10 cellular contexts compared by ENCODE assay signal in the genomic region with DNA sequence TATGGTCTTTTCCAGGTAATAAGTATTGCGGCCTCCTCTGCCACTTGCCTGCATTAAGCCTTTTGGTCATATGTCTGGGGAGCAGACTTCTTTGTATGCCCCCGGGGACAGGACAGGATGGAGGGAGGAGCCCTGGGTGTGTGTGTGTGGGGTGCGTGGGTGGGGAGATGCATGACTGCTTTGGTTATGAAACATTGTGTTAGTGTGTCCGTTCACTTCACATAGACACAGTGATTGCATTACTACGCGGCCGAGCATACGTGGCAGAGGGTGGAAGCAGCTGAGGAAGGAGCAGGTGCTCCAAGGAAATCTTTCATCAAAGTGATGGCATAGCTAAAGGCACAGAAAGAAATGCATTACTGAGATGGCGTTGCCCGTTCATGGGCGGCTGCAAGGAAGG.
"Had no signal": no experiment of that assay in that cellular context is flagged by ENCODE, and none has a peak within 500 bp of the region (broad histone marks: within the 10 kb centered on the region; RNA-seq: fewer than 3 reads in every experiment).

No MANE protein-coding gene starts in this region.

- DNase-seq: GM23248, GOT3, H7, IMR-90, KG1 had no signal

- H3K27ac ChIP-seq: GM23248, HL-60 had no signal

- H3K9me3 ChIP-seq: HAP-1 had no signal

- H2AFZ ChIP-seq: GM23248 had no signal

- H3K4me3 ChIP-seq: GM23248, HAP-1, K562 had no signal

- H3K4me1 ChIP-seq: HAP-1 had no signal

- ATAC-seq: HCT116, K562 had no signal

- H3K9ac ChIP-seq: GM23248 had no signal

- H3K36me3 ChIP-seq: HAP-1 had no signal

- FAIRE-seq: HTR-8/SVneo, K562 had no signal
